1 cellular context compared by ENCODE assay signal in genomic region chr7:98287486-98287959, GRCh38.
A peak's percentile ranks its signal among the peaks of the same experiment; 100 is the strongest.
TF ChIP-seq lines count a peak whose summit lies in the region.

No MANE protein-coding gene starts in this region.

TF ChIP-seq in H1, 55 proteins besides CTCF, POLR2A, EP300 and RAD21:
- TF ChIP-seq BACH1 (IDR thresholded peaks at IDR 0.05; ENCODE audit: low read length) (no peak), CREB1 (IDR thresholded peaks at IDR 0.05) (no peak), SP4 (IDR thresholded peaks at IDR 0.05; ENCODE audit: low read length) (0 out of 2 replicates have a peak, but pooled peaks have one; percentile 42), CTBP2 (IDR thresholded peaks at IDR 0.05; ENCODE audit: borderline replicate concordance, insufficient read depth, insufficient read length, low read length) (no peak), CEBPB (IDR thresholded peaks at IDR 0.05; ENCODE audit: low read depth, low read length) (peak; percentile 67), CBX5 (IDR thresholded peaks at IDR 0.05; ENCODE audit: low read depth, low read length) (no peak), SUZ12 (IDR thresholded peaks at IDR 0.05; ENCODE audit: low read length) (no peak)
- TF ChIP-seq, protein P1, sequence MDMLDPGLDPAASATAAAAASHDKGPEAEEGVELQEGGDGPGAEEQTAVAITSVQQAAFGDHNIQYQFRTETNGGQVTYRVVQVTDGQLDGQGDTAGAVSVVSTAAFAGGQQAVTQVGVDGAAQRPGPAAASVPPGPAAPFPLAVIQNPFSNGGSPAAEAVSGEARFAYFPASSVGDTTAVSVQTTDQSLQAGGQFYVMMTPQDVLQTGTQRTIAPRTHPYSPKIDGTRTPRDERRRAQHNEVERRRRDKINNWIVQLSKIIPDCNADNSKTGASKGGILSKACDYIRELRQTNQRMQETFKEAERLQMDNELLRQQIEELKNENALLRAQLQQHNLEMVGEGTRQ (IDR thresholded peaks at IDR 0.05; ENCODE audit: low read length), result no peak
